11 cellular contexts compared by ENCODE assay signal in genomic region chr11:64661146-64661545, GRCh38.
DNase-seq lines count a peak whose midpoint lies in the region; ATAC-seq and TF ChIP-seq lines count a peak whose summit lies in the region.
"Had no signal": no experiment of that assay in that cellular context is flagged by ENCODE, and none has a peak within 500 bp of the region (broad histone marks: within the 10 kb centered on the region; RNA-seq: fewer than 3 reads in every experiment).

No MANE protein-coding gene starts in this region.

- CTCF ChIA-PET in T-cell (lab: Charles Lee) = no interaction called here

- no peak for ATAC-seq in T-cell (replicated peaks in 1 of 4)

- no peaks in the 10 kb centered on the region for H3K9me3 Mint-ChIP-seq in progenitor cell of endocrine pancreas (ENCODE audit: low read depth)
- no peaks in the 10 kb centered on the region for H3K9me3 Mint-ChIP-seq in T-cell
- H3K9me3 Mint-ChIP-seq in activated T-cell treated with anti-CD3 and anti-CD28 coated beads, Interleukin-2, amount 50 U/mL, for 24 hours = no peaks in the 10 kb centered on the region

- 33 to 38% methylated on average over 6 of the region's 6 CpGs for WGBS in GM23248 (ENCODE audit: low coverage in 1 of 2, low lambda C conversion rate in 2 of 2, missing lambda C conversion rate in 2 of 2), 2 experiments

- TF ChIP-seq CTCF in astrocyte of the spinal cord (IDR thresholded peaks at IDR 0.05; ENCODE audit: low read depth, low read length) (no peak), right atrium auricular region (IDR thresholded peaks at IDR 0.05) (no peak), progenitor cell of endocrine pancreas (IDR thresholded peaks at IDR 0.05; ENCODE audit: unreplicated experiment) (no peak)

- no peaks in the 10 kb centered on the region for H3K36me3 Mint-ChIP-seq in progenitor cell of endocrine pancreas (ENCODE audit: insufficient read depth)
- H3K36me3 Mint-ChIP-seq in T-cell = no peaks in the 10 kb centered on the region
- no peaks in the 10 kb centered on the region for H3K36me3 Mint-ChIP-seq in activated T-cell treated with anti-CD3 and anti-CD28 coated beads, Interleukin-2, amount 50 U/mL, for 24 hours (ENCODE audit: low read depth)

- peak overlapping the region; percentile 63 for H3K9ac ChIP-seq in GM23248

- H3K27ac Mint-ChIP-seq in progenitor cell of endocrine pancreas = no peak overlapping the region
- no peak overlapping the region for H3K27ac Mint-ChIP-seq in T-cell
- no peak overlapping the region for H3K27ac Mint-ChIP-seq in activated T-cell treated with anti-CD3 and anti-CD28 coated beads, Interleukin-2, amount 50 U/mL, for 24 hours

- H3K4me2 ChIP-seq in GM23248 (ENCODE audit: unreplicated experiment) = peak overlapping the region; percentile 20

- no peaks in the 10 kb centered on the region for H3K4me1 Mint-ChIP-seq in progenitor cell of endocrine pancreas (ENCODE audit: low read depth)
- H3K4me1 Mint-ChIP-seq in T-cell = peaks cover 0 to 2% (median 0%) of the 10 kb centered on the region in 3 donors
- H3K4me1 Mint-ChIP-seq in activated T-cell treated with anti-CD3 and anti-CD28 coated beads, Interleukin-2, amount 50 U/mL, for 24 hours (ENCODE audit: low read depth) = peaks cover 5% of the 10 kb centered on the region

- DNase-seq in GM23248 (peak; percentile 86), astrocyte of the spinal cord (ENCODE audit: low read depth, low spot score) (peak; percentile 29), right atrium auricular region (ENCODE audit: low spot score) (peak; percentile 71), substantia nigra (lab: John Stamatoyannopoulos, UW) (peak in 11 of 49 donors; percentile 14 to 46 (median 27)), progenitor cell of endocrine pancreas (ENCODE audit: low spot score, unreplicated experiment) (no peak), NOMO-1 (lab: John Stamatoyannopoulos, UW; ENCODE audit: unreplicated experiment in 2 of 2) (no peak), T-cell (no peak)
- DNase-seq in activated T-cell treated with anti-CD3 and anti-CD28 coated beads, Interleukin-2, amount 50 U/mL, for 24 hours = no peak
- DNase-seq: activated T-cell treated with anti-CD3 and anti-CD28 coated beads for 4 hours; central memory CD4-positive, alpha-beta T cell had no signal

- 0 out of 2 replicates have a peak, but pooled peaks cover 10% of the 10 kb centered on the region for H3F3A ChIP-seq in GM23248 (ENCODE audit: insufficient read depth)

- H3K27me3 Mint-ChIP-seq in progenitor cell of endocrine pancreas = peaks cover 13% of the 10 kb centered on the region
- H3K27me3 Mint-ChIP-seq in T-cell = peaks cover 0 to 9% of the 10 kb centered on the region in 2 donors
- no peaks in the 10 kb centered on the region for H3K27me3 Mint-ChIP-seq in activated T-cell treated with anti-CD3 and anti-CD28 coated beads, Interleukin-2, amount 50 U/mL, for 24 hours

- no peak overlapping the region for H3K4me3 ChIP-seq in GM23248
- no peak overlapping the region for H3K4me3 ChIP-seq in astrocyte of the spinal cord (ENCODE audit: low read depth, low read length)
- H3K4me3 ChIP-seq in right atrium auricular region = peak overlapping the region in 1 of 2 donors; percentile 25

- H3K9me3 ChIP-seq in GM23248 (ENCODE audit: low read depth) = no peaks in the 10 kb centered on the region
- no peaks in the 10 kb centered on the region for H3K9me3 ChIP-seq in right atrium auricular region

- no peaks in the 10 kb centered on the region for H3K27me3 ChIP-seq in GM23248 (replicated peaks; ENCODE audit: insufficient read depth)
- no peaks in the 10 kb centered on the region for H3K27me3 ChIP-seq in right atrium auricular region

- H3K4me3 Mint-ChIP-seq in progenitor cell of endocrine pancreas (ENCODE audit: low read depth) (no peak overlapping the region), T-cell (no peak overlapping the region)
- H3K4me3 Mint-ChIP-seq in activated T-cell treated with anti-CD3 and anti-CD28 coated beads, Interleukin-2, amount 50 U/mL, for 24 hours = no peak overlapping the region

- H3K36me3 ChIP-seq in GM23248 (ENCODE audit: low read depth) = no peaks in the 10 kb centered on the region
- no peaks in the 10 kb centered on the region for H3K36me3 ChIP-seq in right atrium auricular region

- H4K20me1 ChIP-seq in GM23248 (ENCODE audit: insufficient read depth) = no peaks in the 10 kb centered on the region

- H2AFZ ChIP-seq in GM23248 = peak overlapping the region; percentile 66

- H3K9me2 ChIP-seq in GM23248 (ENCODE audit: insufficient read depth) = no peaks in the 10 kb centered on the region

- POLR2A ChIA-PET in T-cell (lab: Charles Lee) = no interaction called here

- peak overlapping the region; percentile 88 for H3K27ac ChIP-seq in GM23248
- peak overlapping the region in 1 of 2 donors; percentile 30 for H3K27ac ChIP-seq in right atrium auricular region
- peak overlapping the region; percentile 52 for H3K27ac ChIP-seq in substantia nigra (ENCODE audit: low read depth, low read length, poor library complexity, severe bottlenecking)
- H3K27ac ChIP-seq: VCaP had no signal

- no peaks in the 10 kb centered on the region for H3K79me2 ChIP-seq in GM23248 (ENCODE audit: insufficient read depth)

- H3K4me1 ChIP-seq in GM23248 (ENCODE audit: insufficient read depth) = peaks cover 28% of the 10 kb centered on the region
- peaks cover 0 to 20% of the 10 kb centered on the region in 2 donors for H3K4me1 ChIP-seq in right atrium auricular region

- in situ Hi-C loops in GM23248 (cut with MboI) (no loop called here), astrocyte of the spinal cord (cut with HindIII; ENCODE audit: low sequenced_read_pairs) (no loop called here)

Comparison
In these comparisons a context has a peak if more than half of its experiments do, and no peak if none do; other contexts are left out.
1. DNase-seq: peak in GM23248 (single experiment), astrocyte of the spinal cord (single experiment) and right atrium auricular region (single experiment); none in progenitor cell of endocrine pancreas (single experiment), NOMO-1 (0 of 2), T-cell (0 of 34) and activated T-cell treated with anti-CD3 and anti-CD28 coated beads, Interleukin-2, amount 50 U/mL, for 24 hours (single experiment).